13 cellular contexts compared by ENCODE assay signal in the genomic region with DNA sequence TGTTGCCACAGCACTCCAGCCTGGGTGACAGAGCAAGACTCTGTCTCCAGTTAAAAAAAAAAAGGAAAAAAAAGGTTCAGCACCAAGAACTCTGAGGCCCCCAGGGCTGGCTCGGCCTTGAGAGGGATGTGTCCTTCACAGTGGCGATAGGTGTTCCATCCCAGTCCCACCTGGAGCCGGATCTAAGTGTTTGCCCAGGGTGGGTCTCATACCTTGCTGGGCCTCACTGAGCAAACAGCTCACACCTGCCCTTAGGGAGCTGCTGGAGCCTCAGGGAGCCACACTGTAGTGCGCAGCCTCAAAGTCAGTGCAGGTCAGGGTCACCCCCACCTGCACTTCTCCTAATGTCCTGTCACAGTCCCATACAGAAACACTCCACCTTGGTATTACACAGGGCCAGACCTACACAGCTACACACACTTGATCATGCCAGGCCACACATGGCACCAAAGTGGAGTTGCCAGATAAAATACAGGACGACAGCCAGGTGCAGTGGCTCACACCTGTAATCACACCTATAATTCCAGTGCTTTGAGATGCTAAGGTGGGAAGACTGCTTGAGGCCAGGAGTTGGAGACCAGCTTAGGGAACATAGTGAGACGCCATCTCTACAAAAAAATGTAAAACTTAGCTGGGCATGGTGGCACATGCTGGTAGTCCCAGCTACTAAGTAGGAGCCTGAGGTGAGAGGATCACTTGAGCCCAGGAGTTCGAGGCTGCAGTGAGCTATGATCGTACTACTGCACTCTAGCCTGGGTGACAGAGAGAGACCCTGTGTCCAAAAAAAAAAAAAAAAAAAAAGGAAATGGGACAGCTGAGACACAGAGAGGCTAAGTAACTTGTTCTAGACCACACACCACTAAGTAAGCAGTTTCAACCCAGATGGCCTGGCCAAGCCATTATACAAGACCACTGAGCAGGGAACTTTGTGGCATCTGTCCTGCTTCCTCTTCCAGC. TPM values are rescaled to one million over a fixed set of nuclear protein-coding genes. Genes with fewer than 3 reads are reported as not detected.
A peak's percentile ranks its signal among the peaks of the same experiment; 100 is the strongest.
DNase-seq lines count a peak whose midpoint lies in the region; ATAC-seq and TF ChIP-seq lines count a peak whose summit lies in the region.
"Had no signal": no experiment of that assay in that cellular context is flagged by ENCODE, and none has a peak within 500 bp of the region (broad histone marks: within the 10 kb centered on the region; RNA-seq: fewer than 3 reads in every experiment).

No MANE protein-coding gene starts in this region.

- H3K4me1 Mint-ChIP-seq in CD14-positive monocyte (peaks cover 48% of the 10 kb centered on the region), memory B cell (peaks cover 22% of the 10 kb centered on the region)

- ATAC-seq in HG03342 (IDR thresholded peaks at IDR 0.05; ENCODE audit: unreplicated experiment): peak; percentile 13
- no peak for ATAC-seq in memory B cell (ENCODE audit: low read depth)
- no peak for ATAC-seq in GM21447 (IDR thresholded peaks at IDR 0.05; ENCODE audit: unreplicated experiment)

- no peak overlapping the region for H3K4me3 Mint-ChIP-seq in CD14-positive monocyte
- H3K4me3 Mint-ChIP-seq in memory B cell: no peak overlapping the region
- H3K4me3 Mint-ChIP-seq: CD8-positive, alpha-beta T cell had no signal

- DNase-seq in CD14-positive monocyte (ENCODE audit: low spot score) (no peak), NCI-H774 (lab: John Stamatoyannopoulos, UW) (peak; percentile 91), memory B cell (ENCODE audit: low spot score in 2 of 2) (no peak), NK-92 (lab: John Stamatoyannopoulos, UW; ENCODE audit: unreplicated experiment) (no peak), dermis blood vessel endothelial cell (no peak), GOT3 (lab: John Stamatoyannopoulos, UW) (no peak)
- DNase-seq: activated naive CD4-positive, alpha-beta T cell treated with anti-CD3 and anti-CD28 coated beads, Interleukin-2, amount 50 U/mL, for 16 hours; CD8-positive, alpha-beta T cell; effector memory CD4-positive, alpha-beta T cell; stimulated activated CD4-positive, alpha-beta T cell treated with anti-CD3 and anti-CD28 coated beads, Interleukin-4, amount 100 ng/mL, for 24 hours; tibial artery had no signal

- peaks cover 11 to 12% (median 12%) of the 10 kb centered on the region in 3 donors for H3K27me3 Mint-ChIP-seq in CD14-positive monocyte (ENCODE audit: low read depth in 3 of 3)
- no peaks in the 10 kb centered on the region for H3K27me3 Mint-ChIP-seq in memory B cell

- H3K36me3 Mint-ChIP-seq in CD14-positive monocyte (peaks cover 4 to 8% of the 10 kb centered on the region in 2 donors), memory B cell (no peaks in the 10 kb centered on the region)
- H3K36me3 Mint-ChIP-seq: CD8-positive, alpha-beta T cell had no signal

- H3K27ac Mint-ChIP-seq in CD14-positive monocyte (peak overlapping the region; percentile 89 to 98 (median 91)), memory B cell (peak overlapping the region; percentile 72)
- H3K27ac Mint-ChIP-seq: CD8-positive, alpha-beta T cell had no signal

- intact Hi-C loops in CD14-positive monocyte (cut with micrococcal nuclease): loop anchor here in 1 of 2 donors (5.0 kb wide), 1 partner anchor 64 kb away; no protein-coding TSS in a partner anchor

- no peak for TF ChIP-seq CTCF in CD14-positive monocyte (IDR thresholded peaks at IDR 0.05)

- H3K9me3 Mint-ChIP-seq in CD14-positive monocyte (peaks cover 0 to 1% (median 0%) of the 10 kb centered on the region in 7 donors), memory B cell (no peaks in the 10 kb centered on the region)
- H3K9me3 Mint-ChIP-seq: CD8-positive, alpha-beta T cell had no signal

RNA-seq across cellular contexts. Expression of gene STARD10, which starts 7.3 kb away (rescaled TPM):
- polyA plus RNA-seq in CD14-positive monocyte: 10 to 100 TPM; 13.6 to 15.4 TPM
- total RNA-seq in dermis blood vessel endothelial cell: 35.7 and 60.4 TPM in 2 replicates

RNA-seq across cellular contexts. Expression of gene ATG16L2, which starts 27.6 kb away (rescaled TPM):
- 10 to 100 TPM; 36.9 to 46.8 TPM for polyA plus RNA-seq in CD14-positive monocyte
- total RNA-seq in dermis blood vessel endothelial cell: 6.5 and 22.1 TPM in 2 replicates

RNA-seq across cellular contexts. Expression of gene ARAP1, which starts 34.4 kb away (rescaled TPM):
- polyA plus RNA-seq in CD14-positive monocyte: 10 to 100 TPM; 48.7 to 79.0 TPM
- 80.0 and 127 TPM in 2 replicates for total RNA-seq in dermis blood vessel endothelial cell
